1 cellular context compared by ENCODE assay signal in the genomic region with DNA sequence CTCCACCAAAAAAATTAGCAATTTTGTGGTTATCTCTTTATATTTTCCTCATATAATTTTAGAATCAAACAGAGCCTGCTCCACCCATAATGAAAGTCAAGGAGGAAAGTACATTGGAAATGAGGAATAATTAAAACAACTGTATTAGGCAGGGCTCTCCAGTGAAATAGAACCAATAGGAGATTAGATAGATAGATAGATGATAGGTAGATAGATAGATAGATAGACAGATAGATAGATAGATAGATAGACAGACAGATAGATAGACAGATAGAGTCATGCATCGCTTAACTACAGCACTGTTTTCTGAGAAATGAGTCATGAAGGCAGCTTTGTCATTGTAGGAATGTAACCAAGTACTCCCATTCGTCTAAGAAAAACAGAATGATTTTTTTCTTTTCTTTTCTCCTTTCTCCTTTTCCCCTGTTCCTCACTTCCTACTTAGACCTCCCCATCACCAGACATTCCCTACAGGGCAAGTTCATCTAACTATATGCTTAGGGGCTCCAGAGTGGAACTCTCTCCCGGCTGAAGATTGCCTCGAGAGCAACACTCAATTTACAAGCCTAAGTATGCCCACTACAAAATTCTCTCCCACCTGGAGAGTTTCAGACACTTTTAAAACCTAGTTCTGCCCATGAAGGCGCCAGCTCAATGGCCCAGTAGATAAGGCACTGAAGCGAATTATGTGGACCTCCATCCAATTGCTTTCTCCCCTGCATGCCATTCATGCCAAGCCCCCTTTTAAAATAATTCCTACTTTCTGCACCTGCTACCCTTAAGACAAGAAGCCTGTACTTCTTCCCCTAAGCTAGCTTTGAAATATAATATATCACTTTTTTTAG.
TF ChIP-seq lines count a peak whose summit lies in the region.

No MANE protein-coding gene starts in this region.

TF ChIP-seq in endothelial cell of umbilical vein, 7 proteins besides CTCF, POLR2A, EP300 and RAD21:
- TF ChIP-seq MAX (IDR thresholded peaks at IDR 0.05; ENCODE audit: insufficient read depth, insufficient read length) = no peak
- TF ChIP-seq GATA2 (IDR thresholded peaks at IDR 0.05; ENCODE audit: insufficient read depth, insufficient read length, low read depth, low read length) = no peak
- no peak for TF ChIP-seq JUN (IDR thresholded peaks at IDR 0.05; ENCODE audit: borderline replicate concordance, insufficient read depth, insufficient read length, low read depth)
- no peak for TF ChIP-seq FOS (IDR thresholded peaks at IDR 0.05; ENCODE audit: borderline replicate concordance, insufficient read depth, low read length)
- TF ChIP-seq EZH2 (IDR thresholded peaks at IDR 0.05; ENCODE audit: borderline replicate concordance, low read depth, low read length, severe bottlenecking) = no peak
- TF ChIP-seq MYC (IDR thresholded peaks at IDR 0.05; ENCODE audit: low read depth, low read length) = no peak
- TF ChIP-seq POLR2AphosphoS5 (IDR thresholded peaks at IDR 0.05; ENCODE audit: insufficient read depth, low read depth, low read length) = no peak
